In the genomic region with DNA sequence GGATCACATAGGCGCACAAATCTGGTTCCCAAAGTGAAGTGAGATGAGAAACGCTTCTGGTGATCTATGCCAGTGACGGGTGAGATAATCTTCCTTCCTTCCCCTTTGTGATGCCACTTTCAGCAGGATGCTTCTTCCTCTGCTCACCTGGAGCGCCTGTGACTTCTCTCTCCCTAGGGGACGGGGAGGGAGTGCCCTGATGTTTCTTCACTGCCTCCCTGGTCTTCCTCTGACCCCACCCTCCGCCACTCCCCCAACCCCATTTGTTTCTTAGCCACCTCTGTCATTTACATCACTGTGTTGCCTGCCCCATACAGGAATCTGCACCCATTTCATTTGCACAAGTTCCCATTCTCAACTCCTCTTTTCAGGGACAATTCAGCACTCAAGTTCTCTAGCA, we compare ENCODE assay signal across 12 cellular contexts.
"Had no signal": no experiment of that assay in that cellular context is flagged by ENCODE, and none has a peak within 500 bp of the region (broad histone marks: within the 10 kb centered on the region; RNA-seq: fewer than 3 reads in every experiment).

No MANE protein-coding gene starts in this region.

- H3K36me3 ChIP-seq: left lung, ovary, tibial nerve had no signal

- ATAC-seq: left lung had no signal

- H3K9me3 Mint-ChIP-seq: neural crest cell; T-helper 1 cell treated with Interleukin-12 subunit alpha and Interleukin-12 subunit beta and Interleukin-4 antibody, amounts not matched to agents 30 μg/mL and 1 μg/mL, for 36 hours had no signal

- H3K9me3 ChIP-seq: left lung, ovary, tibial nerve had no signal

- H3K27me3 ChIP-seq: ovary, tibial nerve had no signal

- DNase-seq: activated CD4-positive, alpha-beta T cell treated with anti-CD3 and anti-CD28 coated beads, Interleukin-2, amount 50 U/mL, for 1 hour; activated CD4-positive, CD25-positive, alpha-beta regulatory T cell; activated naive CD4-positive, alpha-beta T cell treated with anti-CD3 and anti-CD28 coated beads, Interleukin-2, amount 50 U/mL, for 16 hours; activated T-cell treated with anti-CD3 and anti-CD28 coated beads, Interleukin-2, amount 50 U/mL, for 1 hour; dermis blood vessel endothelial cell; erythroblast; hippocampal formation; left lung; ovary had no signal

- H3K4me3 ChIP-seq: left lung, ovary, tibial nerve had no signal

- H3K4me3 Mint-ChIP-seq: neural crest cell; T-helper 1 cell treated with Interleukin-12 subunit alpha and Interleukin-12 subunit beta and Interleukin-4 antibody, amounts not matched to agents 30 μg/mL and 1 μg/mL, for 36 hours had no signal

- H3K27ac ChIP-seq: left lung, ovary had no signal

- H3K27ac Mint-ChIP-seq: T-helper 1 cell treated with Interleukin-12 subunit alpha and Interleukin-12 subunit beta and Interleukin-4 antibody, amounts not matched to agents 30 μg/mL and 1 μg/mL, for 36 hours had no signal
